In the genomic region with DNA sequence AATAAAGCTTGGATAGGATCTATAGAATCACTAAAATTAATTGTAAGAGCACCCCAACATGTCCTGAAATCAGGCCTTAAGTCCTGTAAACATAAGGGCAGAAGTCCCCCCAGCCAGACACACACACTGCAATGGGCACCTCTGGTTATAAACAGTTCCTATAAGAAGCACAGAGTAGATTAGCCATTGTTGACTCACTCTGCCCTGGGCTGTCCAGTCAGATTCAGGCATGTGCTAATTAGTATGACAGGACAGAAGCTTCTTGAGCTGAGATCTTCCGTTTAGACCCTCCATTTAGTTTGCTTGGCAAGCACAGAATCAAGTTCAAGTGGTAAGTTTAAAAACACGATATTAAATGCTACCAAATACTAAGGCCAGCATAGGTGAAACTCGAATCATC, we compare ENCODE assay signal across 25 cellular contexts. TPM values are rescaled to one million over a fixed set of nuclear protein-coding genes. Genes with fewer than 3 reads are reported as not detected.
DNase-seq lines count a peak whose midpoint lies in the region; ATAC-seq, FAIRE-seq and TF ChIP-seq lines count a peak whose summit lies in the region.
"Had no signal": no experiment of that assay in that cellular context is flagged by ENCODE, and none has a peak within 500 bp of the region (broad histone marks: within the 10 kb centered on the region; RNA-seq: fewer than 3 reads in every experiment).

No MANE protein-coding gene starts in this region.

- DNase-seq in COLO829 (ENCODE audit: low spot score), result peak; percentile 43
- DNase-seq in LHCN-M2 (ENCODE audit: low read depth), result peak; percentile 25
- DNase-seq in astrocyte (ENCODE audit: low read depth), result peak; percentile 44
- peak; percentile 90 for DNase-seq in islet precursor cell
- no peak for DNase-seq in ureter (ENCODE audit: low spot score)
- DNase-seq in activated naive CD8-positive, alpha-beta T cell treated with anti-CD3 and anti-CD28 coated beads for 36 hours, result no peak
- DNase-seq in RPMI8226, result no peak
- DNase-seq: activated CD8-positive, alpha-beta memory T cell treated with anti-CD3 and anti-CD28 coated beads, Interleukin-2, amount 10 ng/mL, durations not matched to agents 7 days and 5 days; CD4-positive, alpha-beta memory T cell; cortex of kidney; DMS53; gastrocnemius medialis; Kasumi-1; left cardiac atrium; naive thymus-derived CD8-positive, alpha-beta T cell; NCI-H1105; NCI-H2081; pancreas; stimulated activated CD4-positive, alpha-beta T cell treated with anti-CD3 and anti-CD28 coated beads, Interleukin-2, amount 100 ng/mL, for 24 hours; stimulated activated naive CD4-positive, alpha-beta T cell; SW 1271 had no signal

- ATAC-seq in GM19324 (IDR thresholded peaks at IDR 0.05; ENCODE audit: low FRiP score, unreplicated experiment), result no peak
- ATAC-seq: activated CD8-positive, alpha-beta memory T cell treated with anti-CD3 and anti-CD28 coated beads, Interleukin-2, amount 10 ng/mL, durations not matched to agents 7 days and 5 days; gastrocnemius medialis; left cardiac atrium; naive thymus-derived CD8-positive, alpha-beta T cell; pancreas had no signal

- no peak for TF ChIP-seq CTCF in astrocyte (IDR thresholded peaks at IDR 0.05; ENCODE audit: insufficient read depth, low read depth, low read length)

- no peaks in the 10 kb centered on the region for H3K27me3 Mint-ChIP-seq in astrocyte (ENCODE audit: low read depth, unreplicated experiment)
- H3K27me3 Mint-ChIP-seq in activated naive CD8-positive, alpha-beta T cell treated with anti-CD3 and anti-CD28 coated beads for 36 hours, result no peaks in the 10 kb centered on the region
- H3K27me3 Mint-ChIP-seq: activated CD8-positive, alpha-beta memory T cell treated with anti-CD3 and anti-CD28 coated beads, Interleukin-2, amount 10 ng/mL, durations not matched to agents 7 days and 5 days; CD4-positive, alpha-beta memory T cell; naive thymus-derived CD8-positive, alpha-beta T cell had no signal

- H3K27ac ChIP-seq in astrocyte (ENCODE audit: low read depth, low read length), result no peak overlapping the region
- H3K27ac ChIP-seq: gastrocnemius medialis, pancreas had no signal

- no peak overlapping the region for H2AFZ ChIP-seq in astrocyte (ENCODE audit: low read depth, low read length)

- no peaks in the 10 kb centered on the region for H3K9me3 Mint-ChIP-seq in astrocyte (ENCODE audit: unreplicated experiment)
- H3K9me3 Mint-ChIP-seq in activated naive CD8-positive, alpha-beta T cell treated with anti-CD3 and anti-CD28 coated beads for 36 hours, result no peaks in the 10 kb centered on the region
- H3K9me3 Mint-ChIP-seq: activated T-helper 2 cell treated with anti-CD3 and anti-CD28 coated beads, Interferon-gamma antibody, Interleukin-2, Interleukin-4, amounts not matched to agents 10 μg/mL and 5 μg/mL and 100 μg/mL, durations not matched to agents 14 hours and 24 hours and 36 hours; CD4-positive, alpha-beta memory T cell had no signal

- H3K4me2 ChIP-seq in astrocyte (ENCODE audit: low read length), result no peak overlapping the region

- no peak overlapping the region for H3K4me3 ChIP-seq in astrocyte (ENCODE audit: insufficient read depth, low read depth, low read length)
- H3K4me3 ChIP-seq: gastrocnemius medialis, pancreas had no signal

- no peak overlapping the region for H3K27ac Mint-ChIP-seq in astrocyte (ENCODE audit: unreplicated experiment)
- H3K27ac Mint-ChIP-seq in activated naive CD8-positive, alpha-beta T cell treated with anti-CD3 and anti-CD28 coated beads for 36 hours, result no peak overlapping the region
- H3K27ac Mint-ChIP-seq: activated CD8-positive, alpha-beta memory T cell treated with anti-CD3 and anti-CD28 coated beads, Interleukin-2, amount 10 ng/mL, durations not matched to agents 7 days and 5 days; activated T-helper 2 cell treated with anti-CD3 and anti-CD28 coated beads, Interferon-gamma antibody, Interleukin-2, Interleukin-4, amounts not matched to agents 10 μg/mL and 5 μg/mL and 100 μg/mL, durations not matched to agents 14 hours and 24 hours and 36 hours; CD4-positive, alpha-beta memory T cell; naive thymus-derived CD8-positive, alpha-beta T cell had no signal

- FAIRE-seq in astrocyte (lab: Jason Lieb, UNC), result no peak
- FAIRE-seq: endometrium, pancreas, RCC 7860 had no signal

- H3K36me3 Mint-ChIP-seq in astrocyte (ENCODE audit: low read depth, unreplicated experiment), result no peaks in the 10 kb centered on the region
- H3K36me3 Mint-ChIP-seq in activated naive CD8-positive, alpha-beta T cell treated with anti-CD3 and anti-CD28 coated beads for 36 hours, result no peaks in the 10 kb centered on the region
- H3K36me3 Mint-ChIP-seq: activated CD8-positive, alpha-beta memory T cell treated with anti-CD3 and anti-CD28 coated beads, Interleukin-2, amount 10 ng/mL, durations not matched to agents 7 days and 5 days; CD4-positive, alpha-beta memory T cell; naive thymus-derived CD8-positive, alpha-beta T cell had no signal

- peaks cover 22% of the 10 kb centered on the region for H3K4me1 Mint-ChIP-seq in astrocyte (ENCODE audit: low read depth, unreplicated experiment)
- H3K4me1 Mint-ChIP-seq in activated naive CD8-positive, alpha-beta T cell treated with anti-CD3 and anti-CD28 coated beads for 36 hours, result no peaks in the 10 kb centered on the region
- H3K4me1 Mint-ChIP-seq: activated CD8-positive, alpha-beta memory T cell treated with anti-CD3 and anti-CD28 coated beads, Interleukin-2, amount 10 ng/mL, durations not matched to agents 7 days and 5 days; naive thymus-derived CD8-positive, alpha-beta T cell had no signal

- H3K4me1 ChIP-seq in astrocyte (ENCODE audit: insufficient read depth, low read length), result no peaks in the 10 kb centered on the region
- H3K4me1 ChIP-seq: gastrocnemius medialis had no signal

- no peaks in the 10 kb centered on the region for H3K27me3 ChIP-seq in astrocyte (ENCODE audit: insufficient read depth, low read length)
- H3K27me3 ChIP-seq: gastrocnemius medialis, pancreas had no signal

- no peaks in the 10 kb centered on the region for H3K9me3 ChIP-seq in astrocyte (ENCODE audit: insufficient read depth, low read depth, low read length)
- H3K9me3 ChIP-seq: gastrocnemius medialis, pancreas had no signal

- no peaks in the 10 kb centered on the region for H3K36me3 ChIP-seq in astrocyte (ENCODE audit: insufficient read depth, low read length)
- H3K36me3 ChIP-seq: gastrocnemius medialis, pancreas had no signal

- no peak overlapping the region for H3K4me3 Mint-ChIP-seq in astrocyte (ENCODE audit: unreplicated experiment)
- no peak overlapping the region for H3K4me3 Mint-ChIP-seq in activated naive CD8-positive, alpha-beta T cell treated with anti-CD3 and anti-CD28 coated beads for 36 hours
- H3K4me3 Mint-ChIP-seq: activated CD8-positive, alpha-beta memory T cell treated with anti-CD3 and anti-CD28 coated beads, Interleukin-2, amount 10 ng/mL, durations not matched to agents 7 days and 5 days; CD4-positive, alpha-beta memory T cell; naive thymus-derived CD8-positive, alpha-beta T cell had no signal

- H4K20me1 ChIP-seq in astrocyte (ENCODE audit: insufficient read depth, low read length), result no peaks in the 10 kb centered on the region

- H3K79me2 ChIP-seq in astrocyte (ENCODE audit: insufficient read depth, low read length), result no peaks in the 10 kb centered on the region

- H3K9ac ChIP-seq in astrocyte (ENCODE audit: low read length), result no peak overlapping the region

RNA-seq across cellular contexts. Expression of gene DENND1B, which starts 11.8 kb away (rescaled TPM):
- total RNA-seq in LHCN-M2 (2014; rRNA removed) (4.5 and 6.5 TPM in 2 replicates), astrocyte (9.6 and 12.8 TPM in 2 replicates), ureter (29.4 TPM)
- polyA plus RNA-seq in LHCN-M2 (2012), result 1.2 TPM
- 10 to 100 TPM; 11.8 to 13.3 TPM for total RNA-seq in activated naive CD8-positive, alpha-beta T cell treated with anti-CD3 and anti-CD28 coated beads for 36 hours

Comparison
In these comparisons a context has a peak if more than half of its experiments do, and no peak if none do; other contexts are left out.
1. DNase-seq: peak in COLO829 (single experiment), LHCN-M2 (single experiment), astrocyte (single experiment) and islet precursor cell (single experiment); none in ureter (single experiment), activated naive CD8-positive, alpha-beta T cell treated with anti-CD3 and anti-CD28 coated beads for 36 hours (single experiment) and RPMI8226 (single experiment).